In genomic region chr10:97612386-97612785, GRCh38 we compare ENCODE assay signal across 8 cellular contexts. TPM values are rescaled to one million over a fixed set of nuclear protein-coding genes. Genes with fewer than 3 reads are reported as not detected.
DNase-seq lines count a peak whose midpoint lies in the region; ATAC-seq, FAIRE-seq and TF ChIP-seq lines count a peak whose summit lies in the region.

No MANE protein-coding gene starts in this region.

- POLR2A ChIA-PET in K562 (lab: Yijun Ruan, JAX), result interaction anchor here (1.1 kb wide), 2 partner anchors 10 to 39 kb away, joined by 3 read pairs; no protein-coding TSS in a partner anchor

- no peak overlapping the region for H3K27ac ChIP-seq in Karpas-422 (ENCODE audit: low read length)
- H3K27ac ChIP-seq in K562 (ENCODE audit: extremely low read depth, low read depth, low read length), result no peak overlapping the region
- H3K27ac ChIP-seq in keratinocyte (ENCODE audit: control insufficient read depth, insufficient read depth, low read length), result no peak overlapping the region

- TF ChIP-seq POLR2A in K562 (conservative IDR thresholded peaks at IDR 0.05), result no peak

- no peak overlapping the region for H3K9ac ChIP-seq in Karpas-422 (ENCODE audit: low read length)
- H3K9ac ChIP-seq in K562 (ENCODE audit: insufficient read depth in 1 of 2, low read depth in 2 of 2, low read length in 2 of 2), result no peak overlapping the region
- no peak overlapping the region for H3K9ac ChIP-seq in keratinocyte (ENCODE audit: control insufficient read depth, extremely low read depth, insufficient read depth, low read length)

- no peak for TF ChIP-seq EP300 in K562 (IDR thresholded peaks at IDR 0.05; ENCODE audit: low read length)

- CTCF ChIA-PET in K562 (lab: Yijun Ruan, JAX; ENCODE audit: low intra/inter-chr PET ratio), result interaction anchor here (1.0 to 2.3 kb wide), 3 partner anchors 40 to 205 kb away, joined by 4 to 23 read pairs (median 7); partner anchors contain the start of gene ANKRD2

- no peaks in the 10 kb centered on the region for H3K36me3 ChIP-seq in Karpas-422 (ENCODE audit: insufficient read depth, low read length)
- H3K36me3 ChIP-seq in K562 (ENCODE audit: control insufficient read depth, insufficient read depth, low read length), result no peaks in the 10 kb centered on the region; the same call in 2 of the 3 replicates
- H3K36me3 ChIP-seq in keratinocyte (ENCODE audit: control insufficient read depth in 2 of 2, extremely low read depth in 1 of 2, insufficient read depth in 2 of 2, low read length in 2 of 2), result no peaks in the 10 kb centered on the region

- H3K9me1 ChIP-seq in K562 (ENCODE audit: control insufficient read depth, insufficient read depth, low read length), result no peaks in the 10 kb centered on the region
- no peaks in the 10 kb centered on the region for H3K9me1 ChIP-seq in keratinocyte (ENCODE audit: control insufficient read depth, extremely low read depth, insufficient read depth, low read length)

- H3K4me2 ChIP-seq in Karpas-422 (ENCODE audit: low read depth, low read length, poor library complexity, severe bottlenecking), result no peak overlapping the region
- H3K4me2 ChIP-seq in K562 (ENCODE audit: insufficient read depth, low read length), result no peak overlapping the region
- H3K4me2 ChIP-seq in keratinocyte (ENCODE audit: control insufficient read depth, extremely low read depth, insufficient read depth, low read depth, low read length), result no peak overlapping the region

- TF ChIP-seq CTCF in K562 (IDR thresholded peaks at IDR 0.05 in 2 of 3, conservative IDR thresholded peaks at IDR 0.05 in 1 of 3; ENCODE audit: insufficient read depth in 2 of 3, low read depth in 1 of 3, low read length in 3 of 3) (peak; percentile 46 to 65 (median 53); a peak in 4 of 6 replicates), keratinocyte (optimal IDR thresholded peaks at IDR 0.05 in 1 of 3, IDR thresholded peaks at IDR 0.05 in 1 of 3, conservative IDR thresholded peaks at IDR 0.05 in 1 of 3; ENCODE audit: extremely low read depth in 1 of 3, insufficient read depth in 2 of 3, low read length in 3 of 3) (peak; percentile 23 to 56 (median 51))

- H4K20me1 ChIP-seq in Karpas-422 (ENCODE audit: insufficient read depth, low read depth, low read length) (no peaks in the 10 kb centered on the region), K562 (replicated peaks; ENCODE audit: control insufficient read depth, insufficient read depth, low read length) (no peaks in the 10 kb centered on the region), keratinocyte (ENCODE audit: control insufficient read depth, extremely low read depth, insufficient read depth, low read length) (no peaks in the 10 kb centered on the region)

- no peaks in the 10 kb centered on the region for H3K9me2 ChIP-seq in Karpas-422 (replicated peaks; ENCODE audit: insufficient read depth, low read length)

- H3K27me3 ChIP-seq in Karpas-422 (ENCODE audit: low read length) (no peaks in the 10 kb centered on the region), K562 (ENCODE audit: control insufficient read depth in 2 of 2, insufficient read depth in 2 of 2, low read length in 2 of 2) (no peaks in the 10 kb centered on the region), keratinocyte (ENCODE audit: control insufficient read depth, extremely low read depth, insufficient read depth, low read length) (no peaks in the 10 kb centered on the region)

- ATAC-seq in K562 (peak; percentile 92), HG03045 (IDR thresholded peaks at IDR 0.05; ENCODE audit: unreplicated experiment) (no peak)

- intact Hi-C loops in K562 (cut with micrococcal nuclease), result loop anchor here (1.0 kb wide), 1 partner anchor 40 kb away; the partner anchor contains the start of gene ANKRD2

- in situ Hi-C loops in K562 (cut with MboI), result loop anchor here (5.0 kb wide), 1 partner anchor 150 kb away; no protein-coding TSS in a partner anchor

- H3K4me1 ChIP-seq in Karpas-422 (ENCODE audit: low read length) (no peaks in the 10 kb centered on the region; the same call in 1 of the 2 replicates), K562 (replicated peaks in 1 of 2; ENCODE audit: control insufficient read depth in 2 of 2, insufficient read depth in 2 of 2, low read length in 2 of 2) (peaks cover 0 to 5% of the 10 kb centered on the region in 2 experiments; a peak in 2 of 5 replicates), keratinocyte (ENCODE audit: control insufficient read depth, extremely low read depth, insufficient read depth, low read length) (peaks cover 19% of the 10 kb centered on the region)

- DNase-seq in DMS53 (lab: John Stamatoyannopoulos, UW) (peak; percentile 89), Karpas-422 (peak; percentile 62), K562 (ENCODE audit: extremely low read depth in 1 of 4, low spot score in 3 of 4) (peak; percentile 37 to 49 (median 41)), keratinocyte (ENCODE audit: low read depth, low spot score) (peak; percentile 50), NCI-H446 treated with DMSO at 0.1 percent for 48 hours (lab: John Stamatoyannopoulos, UW) (no peak), T-helper 1 cell (no peak)
- DNase-seq in effector CD8-positive, alpha-beta T cell (lab: John Stamatoyannopoulos, UW), result no peak

- H3K79me2 ChIP-seq in Karpas-422 (ENCODE audit: low read length) (no peaks in the 10 kb centered on the region), K562 (ENCODE audit: control insufficient read depth, insufficient read depth, low read length) (no peaks in the 10 kb centered on the region), keratinocyte (ENCODE audit: control insufficient read depth, insufficient read depth, low read length) (no peaks in the 10 kb centered on the region)

- no peak overlapping the region for H3K4me3 ChIP-seq in Karpas-422 (ENCODE audit: low read length)
- no peak overlapping the region for H3K4me3 ChIP-seq in K562
- H3K4me3 ChIP-seq in keratinocyte (ENCODE audit: control insufficient read depth in 2 of 3, extremely low read depth in 1 of 3, insufficient read depth in 2 of 3, low read depth in 1 of 3, low read length in 3 of 3), result no peak overlapping the region

- FAIRE-seq in K562 (lab: Jason Lieb, UNC) (peak; percentile 46), keratinocyte (lab: Jason Lieb, UNC) (peak; percentile 79)

- H2AFZ ChIP-seq in Karpas-422 (ENCODE audit: low read length), result no peak overlapping the region
- H2AFZ ChIP-seq in K562 (ENCODE audit: low read depth, low read length), result no peak overlapping the region
- H2AFZ ChIP-seq in keratinocyte (ENCODE audit: control insufficient read depth, low read length), result peak overlapping the region; percentile 73

- dilution Hi-C loops in keratinocyte (cut with MboI; ENCODE audit: extremely low pct_ligation_motif_present, low sequenced_read_pairs), result no loop called here

- 33% methylated on average over 2 of the region's 2 CpGs for WGBS in K562 (ENCODE audit: insufficient coverage, low coverage, missing lambda C conversion rate)

- H3K9me3 ChIP-seq in Karpas-422 (ENCODE audit: low read length) (no peaks in the 10 kb centered on the region), K562 (replicated peaks; ENCODE audit: control insufficient read depth, insufficient read depth, low read depth, low read length) (no peaks in the 10 kb centered on the region), keratinocyte (ENCODE audit: control insufficient read depth, low read depth, low read length) (no peaks in the 10 kb centered on the region)

- TF ChIP-seq RAD21 in K562 (CRISPR knock-in tag; conservative IDR thresholded peaks at IDR 0.05 in 1 of 2, IDR thresholded peaks at IDR 0.05 in 1 of 2), result peak; percentile 48 to 66

- BruUV-seq in K562 (replicated peaks; lab: Mats Ljungman, UMichigan), result no TSS peak

RNA-seq across cellular contexts. Expression of gene MORN4, which starts 20.9 kb away (rescaled TPM):
- total RNA-seq in Karpas-422 (2014; rRNA removed; shearing (Covaris generic); ENCODE audit: low replicate concordance), result not detected in 2 replicates
- 12.5 and 13.3 TPM in 2 replicates for total RNA-seq in K562 (2011; cell fraction: chromatin; rRNA removed; ENCODE audit: low replicate concordance)
- 9.8 and 11.2 TPM in 2 replicates for total RNA-seq in K562 (2011; cell fraction: nucleolus; rRNA removed)
- 12.8 and 17.4 TPM in 2 replicates for total RNA-seq in K562 (2011; cell fraction: nucleoplasm; rRNA removed)
- total RNA-seq in K562 (2014; rRNA removed) (8.8 and 10.9 TPM in 2 replicates), K562 (2014; rRNA removed; fragmentation: Illumina TruSeq; extraction: Trizol) (10.7 and 11.0 TPM in 2 replicates), K562 (2015; rRNA removed; fragmentation: Illumina TruSeq; extraction: Trizol) (7.1 and 8.3 TPM in 2 replicates), K562 (2021) (11.4 and 12.1 TPM in 2 replicates)
- polyA plus RNA-seq in K562 (2011; rRNA removed) (23.9 and 27.6 TPM in 2 replicates), K562 (2014; fragmentation: Illumina TruSeq; extraction: Trizol) (14.7 and 19.3 TPM in 2 replicates), K562 (2014; fragmentation: Nextera tagmentation; extraction: Ambion mirVana) (10 to 100 TPM; 10.4 to 11.7 TPM), K562 (2014; rRNA removed) (18.3 and 28.1 TPM in 2 replicates), keratinocyte (9.1 to 12.6 TPM (median 10.3 TPM) in 3 replicates)
- polyA plus RNA-seq in K562 (2011; cell fraction: cytosol; rRNA removed), result 18.1 and 28.7 TPM in 2 replicates
- 11.7 and 17.4 TPM in 2 replicates for polyA plus RNA-seq in K562 (2011; cell fraction: nucleus; rRNA removed)
- polyA plus RNA-seq in K562 (2012), result 13.1 and 15.7 TPM in 2 replicates
- 8.1 and 10.0 TPM in 2 replicates for polyA minus RNA-seq in K562 (2011; rRNA and poly(A)+ RNA removed)
- polyA minus RNA-seq in K562 (2011; cell fraction: cytosol; rRNA and poly(A)+ RNA removed), result 3.1 and 4.8 TPM in 2 replicates
- polyA minus RNA-seq in K562 (2011; cell fraction: nucleus; rRNA and poly(A)+ RNA removed), result 1.9 and 3.0 TPM in 2 replicates
- polyA plus RNA-seq in keratinocyte (2011; ENCODE audit: low read depth), result 2.9 TPM
- polyA plus RNA-seq in keratinocyte (2011; cell fraction: cytosol; rRNA removed), result 11.7 and 13.4 TPM in 2 replicates
- 8.6 and 10.0 TPM in 2 replicates for polyA plus RNA-seq in keratinocyte (2011; cell fraction: nucleus; rRNA removed)
- 8.6 and 13.0 TPM in 2 replicates for polyA plus RNA-seq in keratinocyte (2012; ENCODE audit: low replicate concordance)
- polyA minus RNA-seq in keratinocyte, result 3.0 to 4.8 TPM (median 3.9 TPM) in 3 replicates
- 3.5 TPM for polyA minus RNA-seq in keratinocyte (2011; cell fraction: cytosol; rRNA and poly(A)+ RNA removed)
- polyA minus RNA-seq in keratinocyte (2011; cell fraction: nucleus; rRNA and poly(A)+ RNA removed), result 2.8 and 4.3 TPM in 2 replicates

RNA-seq across cellular contexts. Expression of gene C10orf62, which starts 22.9 kb away (rescaled TPM):
- total RNA-seq in Karpas-422 (2014; rRNA removed; shearing (Covaris generic); ENCODE audit: low replicate concordance), result not detected in 2 replicates
- total RNA-seq in K562 (2011; cell fraction: chromatin; rRNA removed; ENCODE audit: low replicate concordance), result not detected in 2 replicates
- not detected in 2 replicates for total RNA-seq in K562 (2011; cell fraction: nucleolus; rRNA removed)
- total RNA-seq in K562 (2011; cell fraction: nucleoplasm; rRNA removed), result not detected in 2 replicates
- total RNA-seq in K562 (2014; rRNA removed) (not detected in 2 replicates), K562 (2014; rRNA removed; fragmentation: Illumina TruSeq; extraction: Trizol) (not detected in 2 replicates), K562 (2015; rRNA removed; fragmentation: Illumina TruSeq; extraction: Trizol) (not detected in 2 replicates), K562 (2021) (not detected in 2 replicates)
- polyA plus RNA-seq in K562 (2011; rRNA removed) (not detected in 2 replicates), K562 (2014; fragmentation: Illumina TruSeq; extraction: Trizol) (not detected in 2 replicates), K562 (2014; fragmentation: Nextera tagmentation; extraction: Ambion mirVana) (not detected), K562 (2014; rRNA removed) (not detected in 2 replicates), keratinocyte (0.06 to 0.08 TPM in 2 of 3 replicates, not detected in the other)
- not detected in 2 replicates for polyA plus RNA-seq in K562 (2011; cell fraction: cytosol; rRNA removed)
- not detected in 2 replicates for polyA plus RNA-seq in K562 (2011; cell fraction: nucleus; rRNA removed)
- polyA plus RNA-seq in K562 (2012), result not detected in 2 replicates
- polyA minus RNA-seq in K562 (2011; rRNA and poly(A)+ RNA removed), result not detected in 2 replicates
- polyA minus RNA-seq in K562 (2011; cell fraction: cytosol; rRNA and poly(A)+ RNA removed), result not detected in 2 replicates
- polyA minus RNA-seq in K562 (2011; cell fraction: nucleus; rRNA and poly(A)+ RNA removed), result not detected in 2 replicates
- not detected for polyA plus RNA-seq in keratinocyte (2011; ENCODE audit: low read depth)
- polyA plus RNA-seq in keratinocyte (2011; cell fraction: cytosol; rRNA removed), result not detected in 2 replicates
- 0.09 and 0.12 TPM in 2 replicates for polyA plus RNA-seq in keratinocyte (2011; cell fraction: nucleus; rRNA removed)
- polyA plus RNA-seq in keratinocyte (2012; ENCODE audit: low replicate concordance), result not detected in 2 replicates
- polyA minus RNA-seq in keratinocyte, result not detected in 3 replicates
- not detected for polyA minus RNA-seq in keratinocyte (2011; cell fraction: cytosol; rRNA and poly(A)+ RNA removed)
- not detected in 2 replicates for polyA minus RNA-seq in keratinocyte (2011; cell fraction: nucleus; rRNA and poly(A)+ RNA removed)

RNA-seq across cellular contexts. Expression of gene PI4K2A, which starts 28.1 kb away (rescaled TPM):
- total RNA-seq in Karpas-422 (2014; rRNA removed; shearing (Covaris generic); ENCODE audit: low replicate concordance), result 4.4 and 8.3 TPM in 2 replicates
- 13.6 and 25.0 TPM in 2 replicates for total RNA-seq in K562 (2011; cell fraction: chromatin; rRNA removed; ENCODE audit: low replicate concordance)
- 15.9 and 17.7 TPM in 2 replicates for total RNA-seq in K562 (2011; cell fraction: nucleolus; rRNA removed)
- total RNA-seq in K562 (2011; cell fraction: nucleoplasm; rRNA removed), result 19.7 and 21.3 TPM in 2 replicates
- total RNA-seq in K562 (2014; rRNA removed) (16.5 and 18.2 TPM in 2 replicates), K562 (2014; rRNA removed; fragmentation: Illumina TruSeq; extraction: Trizol) (11.1 and 11.3 TPM in 2 replicates), K562 (2015; rRNA removed; fragmentation: Illumina TruSeq; extraction: Trizol) (12.2 and 13.3 TPM in 2 replicates), K562 (2021) (18.6 and 20.1 TPM in 2 replicates)
- polyA plus RNA-seq in K562 (2011; rRNA removed) (24.2 and 28.4 TPM in 2 replicates), K562 (2014; fragmentation: Illumina TruSeq; extraction: Trizol) (18.9 and 20.3 TPM in 2 replicates), K562 (2014; fragmentation: Nextera tagmentation; extraction: Ambion mirVana) (1 to 10 TPM; 4.4 to 6.3 TPM), K562 (2014; rRNA removed) (16.4 and 18.9 TPM in 2 replicates), keratinocyte (51.3 to 73.3 TPM (median 63.8 TPM) in 3 replicates)
- 27.2 and 28.2 TPM in 2 replicates for polyA plus RNA-seq in K562 (2011; cell fraction: cytosol; rRNA removed)
- polyA plus RNA-seq in K562 (2011; cell fraction: nucleus; rRNA removed), result 18.6 and 20.6 TPM in 2 replicates
- 14.1 and 20.3 TPM in 2 replicates for polyA plus RNA-seq in K562 (2012)
- 17.1 and 20.2 TPM in 2 replicates for polyA minus RNA-seq in K562 (2011; rRNA and poly(A)+ RNA removed)
- 8.8 and 12.1 TPM in 2 replicates for polyA minus RNA-seq in K562 (2011; cell fraction: cytosol; rRNA and poly(A)+ RNA removed)
- 5.9 and 7.6 TPM in 2 replicates for polyA minus RNA-seq in K562 (2011; cell fraction: nucleus; rRNA and poly(A)+ RNA removed)
- 15.0 TPM for polyA plus RNA-seq in keratinocyte (2011; ENCODE audit: low read depth)
- polyA plus RNA-seq in keratinocyte (2011; cell fraction: cytosol; rRNA removed), result 63.5 and 72.3 TPM in 2 replicates
- polyA plus RNA-seq in keratinocyte (2011; cell fraction: nucleus; rRNA removed), result 77.0 and 83.5 TPM in 2 replicates
- polyA plus RNA-seq in keratinocyte (2012; ENCODE audit: low replicate concordance), result 43.1 and 51.3 TPM in 2 replicates
- polyA minus RNA-seq in keratinocyte, result 44.8 to 69.0 TPM (median 54.8 TPM) in 3 replicates
- polyA minus RNA-seq in keratinocyte (2011; cell fraction: cytosol; rRNA and poly(A)+ RNA removed), result 37.0 TPM
- 29.9 and 44.9 TPM in 2 replicates for polyA minus RNA-seq in keratinocyte (2011; cell fraction: nucleus; rRNA and poly(A)+ RNA removed)

RNA-seq across cellular contexts. Expression of gene HOGA1, which starts 28.2 kb away (rescaled TPM):
- total RNA-seq in Karpas-422 (2014; rRNA removed; shearing (Covaris generic); ENCODE audit: low replicate concordance), result 0.79 TPM in 1 of 2 replicates, not detected in the other
- not detected in 2 replicates for total RNA-seq in K562 (2011; cell fraction: chromatin; rRNA removed; ENCODE audit: low replicate concordance)
- total RNA-seq in K562 (2011; cell fraction: nucleolus; rRNA removed), result not detected in 2 replicates
- not detected in 2 replicates for total RNA-seq in K562 (2011; cell fraction: nucleoplasm; rRNA removed)
- total RNA-seq in K562 (2014; rRNA removed), result not detected in 2 replicates
- not detected in 2 replicates for total RNA-seq in K562 (2014; rRNA removed; fragmentation: Illumina TruSeq; extraction: Trizol)
- total RNA-seq in K562 (2015; rRNA removed; fragmentation: Illumina TruSeq; extraction: Trizol), result not detected in 2 replicates
- total RNA-seq in K562 (2021), result not detected in 2 replicates
- not detected in 2 replicates for polyA plus RNA-seq in K562 (2011; rRNA removed)
- polyA plus RNA-seq in K562 (2011; cell fraction: cytosol; rRNA removed), result not detected in 2 replicates
- polyA plus RNA-seq in K562 (2011; cell fraction: nucleus; rRNA removed), result not detected in 2 replicates
- polyA plus RNA-seq in K562 (2012), result 0.03 TPM in 1 of 2 replicates, not detected in the other
- polyA plus RNA-seq in K562 (2014; fragmentation: Illumina TruSeq; extraction: Trizol), result not detected in 2 replicates
- polyA plus RNA-seq in K562 (2014; fragmentation: Nextera tagmentation; extraction: Ambion mirVana), result not detected
- not detected in 2 replicates for polyA plus RNA-seq in K562 (2014; rRNA removed)
- not detected in 2 replicates for polyA minus RNA-seq in K562 (2011; rRNA and poly(A)+ RNA removed)
- polyA minus RNA-seq in K562 (2011; cell fraction: cytosol; rRNA and poly(A)+ RNA removed), result not detected in 2 replicates
- not detected in 2 replicates for polyA minus RNA-seq in K562 (2011; cell fraction: nucleus; rRNA and poly(A)+ RNA removed)
- polyA plus RNA-seq in keratinocyte, result 0.49 to 1.0 TPM (median 0.89 TPM) in 3 replicates
- 0.21 TPM for polyA plus RNA-seq in keratinocyte (2011; ENCODE audit: low read depth)
- 0.30 and 0.40 TPM in 2 replicates for polyA plus RNA-seq in keratinocyte (2011; cell fraction: cytosol; rRNA removed)
- 0.57 and 0.60 TPM in 2 replicates for polyA plus RNA-seq in keratinocyte (2011; cell fraction: nucleus; rRNA removed)
- polyA plus RNA-seq in keratinocyte (2012; ENCODE audit: low replicate concordance), result 0.23 and 0.63 TPM in 2 replicates
- 0.30 to 0.62 TPM (median 0.38 TPM) in 3 replicates for polyA minus RNA-seq in keratinocyte
- not detected for polyA minus RNA-seq in keratinocyte (2011; cell fraction: cytosol; rRNA and poly(A)+ RNA removed)
- 0.32 TPM in 1 of 2 replicates, not detected in the other for polyA minus RNA-seq in keratinocyte (2011; cell fraction: nucleus; rRNA and poly(A)+ RNA removed)

RNA-seq across cellular contexts. Expression of gene ANKRD2, which starts 39.8 kb away (rescaled TPM):
- total RNA-seq in Karpas-422 (2014; rRNA removed; shearing (Covaris generic); ENCODE audit: low replicate concordance), result not detected in 2 replicates
- total RNA-seq in K562 (2011; cell fraction: chromatin; rRNA removed; ENCODE audit: low replicate concordance), result not detected in 2 replicates
- not detected in 2 replicates for total RNA-seq in K562 (2011; cell fraction: nucleolus; rRNA removed)
- not detected in 2 replicates for total RNA-seq in K562 (2011; cell fraction: nucleoplasm; rRNA removed)
- total RNA-seq in K562 (2014; rRNA removed), result not detected in 2 replicates
- total RNA-seq in K562 (2014; rRNA removed; fragmentation: Illumina TruSeq; extraction: Trizol), result not detected in 2 replicates
- not detected in 2 replicates for total RNA-seq in K562 (2015; rRNA removed; fragmentation: Illumina TruSeq; extraction: Trizol)
- total RNA-seq in K562 (2021), result not detected in 2 replicates
- not detected in 2 replicates for polyA plus RNA-seq in K562 (2011; rRNA removed)
- not detected in 2 replicates for polyA plus RNA-seq in K562 (2011; cell fraction: cytosol; rRNA removed)
- not detected in 2 replicates for polyA plus RNA-seq in K562 (2011; cell fraction: nucleus; rRNA removed)
- polyA plus RNA-seq in K562 (2012), result not detected in 2 replicates
- not detected in 2 replicates for polyA plus RNA-seq in K562 (2014; fragmentation: Illumina TruSeq; extraction: Trizol)
- not detected for polyA plus RNA-seq in K562 (2014; fragmentation: Nextera tagmentation; extraction: Ambion mirVana)
- polyA plus RNA-seq in K562 (2014; rRNA removed), result not detected in 2 replicates
- not detected in 2 replicates for polyA minus RNA-seq in K562 (2011; rRNA and poly(A)+ RNA removed)
- not detected in 2 replicates for polyA minus RNA-seq in K562 (2011; cell fraction: cytosol; rRNA and poly(A)+ RNA removed)
- not detected in 2 replicates for polyA minus RNA-seq in K562 (2011; cell fraction: nucleus; rRNA and poly(A)+ RNA removed)
- 0.18 to 0.67 TPM (median 0.38 TPM) in 3 replicates for polyA plus RNA-seq in keratinocyte
- 0.84 TPM for polyA plus RNA-seq in keratinocyte (2011; ENCODE audit: low read depth)
- polyA plus RNA-seq in keratinocyte (2011; cell fraction: cytosol; rRNA removed), result 0.26 and 0.36 TPM in 2 replicates
- polyA plus RNA-seq in keratinocyte (2011; cell fraction: nucleus; rRNA removed), result 0.28 and 0.36 TPM in 2 replicates
- polyA plus RNA-seq in keratinocyte (2012; ENCODE audit: low replicate concordance), result 0.91 and 0.95 TPM in 2 replicates
- 0.16 to 0.19 TPM in 2 of 3 replicates, not detected in the other for polyA minus RNA-seq in keratinocyte
- not detected for polyA minus RNA-seq in keratinocyte (2011; cell fraction: cytosol; rRNA and poly(A)+ RNA removed)
- polyA minus RNA-seq in keratinocyte (2011; cell fraction: nucleus; rRNA and poly(A)+ RNA removed), result not detected in 2 replicates

Comparison
In these comparisons a context has a peak if more than half of its experiments do, and no peak if none do; other contexts are left out.
1. DNase-seq: peak in DMS53 (single experiment), Karpas-422 (single experiment), K562 (4 of 4) and keratinocyte (single experiment); none in NCI-H446 treated with DMSO at 0.1 percent for 48 hours (single experiment), T-helper 1 cell (0 of 5) and effector CD8-positive, alpha-beta T cell (single experiment).